In the genomic region with DNA sequence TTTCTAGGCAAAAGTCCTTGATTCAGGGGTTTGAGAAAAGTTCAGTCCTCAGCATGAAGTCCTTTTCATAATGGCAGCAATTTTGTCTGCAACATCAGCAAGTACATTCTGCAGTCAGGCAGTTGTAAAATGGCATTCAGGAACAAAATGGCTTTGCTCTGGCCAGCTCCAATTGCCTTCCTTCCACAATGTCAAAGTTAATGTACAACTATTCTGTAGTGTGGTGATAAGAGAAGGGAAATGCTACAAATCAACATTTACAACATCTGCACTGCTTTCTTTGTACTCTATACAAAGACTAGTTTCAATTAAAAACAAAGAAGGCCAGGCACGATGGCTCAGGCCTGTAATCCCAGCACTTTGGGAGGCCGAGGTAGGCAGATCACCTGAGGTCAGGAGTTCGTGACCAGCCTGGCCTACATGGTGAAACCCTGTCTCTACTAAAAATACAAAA, we compare ENCODE assay signal across 20 cellular contexts. TPM values are rescaled to one million over a fixed set of nuclear protein-coding genes. Genes with fewer than 3 reads are reported as not detected.
A peak's percentile ranks its signal among the peaks of the same experiment; 100 is the strongest.
DNase-seq lines count a peak whose midpoint lies in the region; ATAC-seq and TF ChIP-seq lines count a peak whose summit lies in the region.
"Had no signal": no experiment of that assay in that cellular context is flagged by ENCODE, and none has a peak within 500 bp of the region (broad histone marks: within the 10 kb centered on the region; RNA-seq: fewer than 3 reads in every experiment).

No MANE protein-coding gene starts in this region.

- no peak overlapping the region for H3K23ac ChIP-seq in neuronal stem cell (ENCODE audit: low read depth, low read length, poor library complexity)

- H3K4me1 ChIP-seq in mucosa of descending colon (ENCODE audit: low read depth) (peaks cover 25% of the 10 kb centered on the region), neuronal stem cell (ENCODE audit: control insufficient read depth in 2 of 2, insufficient read depth in 1 of 2, low read depth in 1 of 2, low read length in 2 of 2) (peaks cover 10 to 20% of the 10 kb centered on the region in 2 donors)

- H3K4me1 Mint-ChIP-seq in T-helper 17 cell, result peaks cover 21% of the 10 kb centered on the region
- H3K4me1 Mint-ChIP-seq in dendritic cell treated with granulocyte-macrophage colony-stimulating factor and Interleukin-4, amounts not matched to agents 40 ng/mL and 50 ng/mL, for 4 days (ENCODE audit: low read depth), result peaks cover 69% of the 10 kb centered on the region

- no peaks in the 10 kb centered on the region for H3K9me3 Mint-ChIP-seq in dendritic cell treated with granulocyte-macrophage colony-stimulating factor and Interleukin-4, amounts not matched to agents 40 ng/mL and 50 ng/mL, for 4 days

- no peak overlapping the region for H2BK5ac ChIP-seq in neuronal stem cell (ENCODE audit: low read length)

- no peak overlapping the region for H2BK120ac ChIP-seq in neuronal stem cell (ENCODE audit: low read depth, low read length)

- H4K91ac ChIP-seq in neuronal stem cell (ENCODE audit: low read depth, low read length, poor library complexity), result no peak overlapping the region

- no peak for TF ChIP-seq CTCF in mucosa of descending colon (IDR thresholded peaks at IDR 0.05)

- H3K18ac ChIP-seq in neuronal stem cell (ENCODE audit: low read length), result no peak overlapping the region

- H2AK5ac ChIP-seq in neuronal stem cell (ENCODE audit: low read depth, low read length), result no peak overlapping the region

- peak overlapping the region; percentile 44 for H3K27ac ChIP-seq in substantia nigra (ENCODE audit: low read depth, low read length, poor library complexity, severe bottlenecking)
- no peak overlapping the region for H3K27ac ChIP-seq in neuronal stem cell (replicated peaks; ENCODE audit: low read length)
- H3K27ac ChIP-seq: RWPE1 had no signal

- intact Hi-C loops in dendritic cell treated with granulocyte-macrophage colony-stimulating factor and Interleukin-4, amounts not matched to agents 40 ng/mL and 50 ng/mL, for 4 days (cut with micrococcal nuclease), result loop anchor here (2.0 kb wide), 1 partner anchor 14 kb away; no protein-coding TSS in a partner anchor
- intact Hi-C loops in mucosa of descending colon (cut with DNase I, micrococcal nuclease), result no loop called here

- peak overlapping the region; percentile 62 for H3K27ac Mint-ChIP-seq in T-helper 17 cell
- peak overlapping the region; percentile 99 for H3K27ac Mint-ChIP-seq in dendritic cell treated with granulocyte-macrophage colony-stimulating factor and Interleukin-4, amounts not matched to agents 40 ng/mL and 50 ng/mL, for 4 days
- H3K27ac Mint-ChIP-seq: CD14-positive monocyte had no signal

- no peak overlapping the region for H3K4me3 Mint-ChIP-seq in T-helper 17 cell
- peak overlapping the region; percentile 63 for H3K4me3 Mint-ChIP-seq in dendritic cell treated with granulocyte-macrophage colony-stimulating factor and Interleukin-4, amounts not matched to agents 40 ng/mL and 50 ng/mL, for 4 days
- H3K4me3 Mint-ChIP-seq: CD14-positive monocyte had no signal

- no peak overlapping the region for H3K14ac ChIP-seq in neuronal stem cell (ENCODE audit: low read length)

- no peak overlapping the region for H3K9ac ChIP-seq in neuronal stem cell (ENCODE audit: low read depth, low read length, poor library complexity)

- no peak overlapping the region for H2BK15ac ChIP-seq in neuronal stem cell (ENCODE audit: low read length)

- H2AFZ ChIP-seq in neuronal stem cell (ENCODE audit: low read length), result no peak overlapping the region

- no peak overlapping the region for H3K4me2 ChIP-seq in neuronal stem cell (ENCODE audit: insufficient read depth, low read length, poor library complexity, severe bottlenecking)

- no peak overlapping the region for H3K4me3 ChIP-seq in mucosa of descending colon
- no peak overlapping the region for H3K4me3 ChIP-seq in neuronal stem cell (ENCODE audit: low read length in 2 of 2)

- DNase-seq in T-helper 17 cell, result no peak
- peak in 2 of 3 donors; percentile 37 to 45 for DNase-seq in mucosa of descending colon
- no peak for DNase-seq in substantia nigra (lab: John Stamatoyannopoulos, UW)
- DNase-seq in neuronal stem cell (ENCODE audit: low spot score), result no peak
- no peak for DNase-seq in retina
- DNase-seq: AML-193; COR-L47; DMS153; H7; MV-4-11; NCI-H1417; NCI-H1930; NCI-H2171; NCI-H446; NK-92 treated with Interleukin-12 subunit alpha and Interleukin-12 subunit beta, amount 100 ng/mL, for 24 hours had no signal

- no peaks in the 10 kb centered on the region for H3K79me1 ChIP-seq in neuronal stem cell (ENCODE audit: low read depth, low read length)

- H2BK12ac ChIP-seq in neuronal stem cell (ENCODE audit: low read length), result no peak overlapping the region

- no peak overlapping the region for H4K8ac ChIP-seq in neuronal stem cell (ENCODE audit: low read depth, low read length)

- WGBS in neuronal stem cell (ENCODE audit: extremely low coverage in 2 of 2, insufficient read length in 2 of 2, insufficient replicate concordance in 1 of 2), 2 donors, result no CpG with 5 or more reads among the region's 3 CpGs

- no peaks in the 10 kb centered on the region for H3K27me3 Mint-ChIP-seq in T-helper 17 cell
- no peaks in the 10 kb centered on the region for H3K27me3 Mint-ChIP-seq in dendritic cell treated with granulocyte-macrophage colony-stimulating factor and Interleukin-4, amounts not matched to agents 40 ng/mL and 50 ng/mL, for 4 days

- no peak overlapping the region for H3K4ac ChIP-seq in neuronal stem cell (ENCODE audit: low read length)

- H3K27me3 ChIP-seq in neuronal stem cell (ENCODE audit: control insufficient read depth in 3 of 3, insufficient read depth in 3 of 3, low read depth in 1 of 3, low read length in 3 of 3), result peaks cover 0 to 22% (median 0%) of the 10 kb centered on the region in 3 experiments

- ATAC-seq in T-helper 17 cell (no peak), mucosa of descending colon (peak; percentile 68), GM21360 (IDR thresholded peaks at IDR 0.05; ENCODE audit: unreplicated experiment) (no peak), GM18502 (IDR thresholded peaks at IDR 0.05; ENCODE audit: poor library complexity, unreplicated experiment) (no peak)

- no peaks in the 10 kb centered on the region for H3K36me3 Mint-ChIP-seq in T-helper 17 cell (ENCODE audit: low read depth)
- peaks cover 68% of the 10 kb centered on the region for H3K36me3 Mint-ChIP-seq in dendritic cell treated with granulocyte-macrophage colony-stimulating factor and Interleukin-4, amounts not matched to agents 40 ng/mL and 50 ng/mL, for 4 days (ENCODE audit: low read depth)

- H3K9me3 ChIP-seq in T-helper 17 cell (ENCODE audit: control insufficient read depth, low read length, poor library complexity, severe bottlenecking) (no peaks in the 10 kb centered on the region), mucosa of descending colon (no peaks in the 10 kb centered on the region), neuronal stem cell (replicated peaks in 1 of 2; ENCODE audit: control insufficient read depth in 2 of 2, insufficient read depth in 1 of 2, low read depth in 1 of 2, low read length in 2 of 2) (peaks cover 4 to 6% of the 10 kb centered on the region in 2 donors)

- H3K36me3 ChIP-seq in mucosa of descending colon (ENCODE audit: low read depth), result no peaks in the 10 kb centered on the region
- H3K36me3 ChIP-seq in neuronal stem cell (replicated peaks in 1 of 2; ENCODE audit: control insufficient read depth in 2 of 2, insufficient read depth in 2 of 2, low read length in 2 of 2), result peaks cover 0 to 8% of the 10 kb centered on the region in 2 donors

RNA-seq across cellular contexts. Expression of a gene that starts 1.8 kb away (rescaled TPM):
- total RNA-seq in T-helper 17 cell (1 to 10 TPM; 6.8 to 8.5 TPM), mucosa of descending colon (10 to 100 TPM; 20.5 to 44.0 (median 35.9) TPM)
- polyA plus RNA-seq in neuronal stem cell (2013, experiment 1 of 2), result 37.1 TPM
- 33.9 TPM for polyA plus RNA-seq in neuronal stem cell (2013, experiment 2 of 2)

RNA-seq across cellular contexts. Expression of a gene that starts 32.3 kb away (rescaled TPM):
- not detected for total RNA-seq in T-helper 17 cell
- total RNA-seq in mucosa of descending colon, result under 1 TPM; 0.14 to 0.32 (median 0.29) TPM
- 0.18 TPM for polyA plus RNA-seq in neuronal stem cell (2013, experiment 1 of 2)
- polyA plus RNA-seq in neuronal stem cell (2013, experiment 2 of 2), result 0.18 TPM

Comparison
In these comparisons a context has a peak if more than half of its experiments do, and no peak if none do; other contexts are left out.
1. DNase-seq: peak in mucosa of descending colon (2 of 3); none in T-helper 17 cell (0 of 3), substantia nigra (0 of 49), neuronal stem cell (single experiment) and retina (single experiment).